ENCODE assay signal across 7 cellular contexts in genomic region chr9:127520941-127521918, GRCh38.
DNase-seq lines count a peak whose midpoint lies in the region; ATAC-seq and TF ChIP-seq lines count a peak whose summit lies in the region.

No MANE protein-coding gene starts in this region.

- H3K27me3 ChIP-seq in Peyer's patch (no peaks in the 10 kb centered on the region), muscle layer of colon (ENCODE audit: control insufficient read depth in 1 of 2, insufficient read depth in 2 of 2, low read length in 2 of 2) (no peaks in the 10 kb centered on the region), uterus (no peaks in the 10 kb centered on the region)

- H3K4me3 ChIP-seq in Peyer's patch: no peak overlapping the region
- H3K4me3 ChIP-seq in muscle layer of colon (ENCODE audit: low read depth in 1 of 2, low read length in 2 of 2): peak overlapping the region in 1 of 2 donors; percentile 27
- H3K4me3 ChIP-seq in uterus: no peak overlapping the region

- peaks cover 0 to 30% (median 5%) of the 10 kb centered on the region in 4 donors for H3K4me1 ChIP-seq in Peyer's patch
- H3K4me1 ChIP-seq in muscle layer of colon (ENCODE audit: insufficient read depth, low read length): peaks cover 40% of the 10 kb centered on the region
- peaks cover 0 to 19% of the 10 kb centered on the region in 2 donors for H3K4me1 ChIP-seq in uterus

- H3K9me3 ChIP-seq in Peyer's patch: peaks cover 0 to 15% (median 0%) of the 10 kb centered on the region in 4 donors
- H3K9me3 ChIP-seq in muscle layer of colon (ENCODE audit: low read length): peaks cover 10% of the 10 kb centered on the region
- peaks cover 0 to 3% of the 10 kb centered on the region in 2 donors for H3K9me3 ChIP-seq in uterus

- DNase-seq in Peyer's patch: no peak
- peak; percentile 64 for DNase-seq in fibroblast of gingiva (ENCODE audit: low read depth)
- DNase-seq in uterus: no peak
- DNase-seq in ecto neural progenitor cell (ENCODE audit: low spot score): no peak
- DNase-seq in NCI-H82 treated with DMSO at 0.1 percent for 48 hours (lab: John Stamatoyannopoulos, UW; ENCODE audit: unreplicated experiment): no peak

- no peak for TF ChIP-seq POLR2A in Peyer's patch (IDR thresholded peaks at IDR 0.05)
- no peak for TF ChIP-seq POLR2A in uterus (IDR thresholded peaks at IDR 0.05)

- TF ChIP-seq CTCF in Peyer's patch (IDR thresholded peaks at IDR 0.05) (no peak), uterus (IDR thresholded peaks at IDR 0.05) (no peak)

- H3K9ac ChIP-seq in muscle layer of colon (ENCODE audit: low read length): no peak overlapping the region

- intact Hi-C loops in uterus (cut with DNase I; ENCODE audit: low total_unique reads): no loop called here

- ATAC-seq in GM21367 (IDR thresholded peaks at IDR 0.05; ENCODE audit: unreplicated experiment): no peak

- H3K36me3 ChIP-seq in Peyer's patch (peaks cover 0 to 79% (median 0%) of the 10 kb centered on the region in 3 donors), muscle layer of colon (ENCODE audit: insufficient read depth, low read length) (peaks cover 44% of the 10 kb centered on the region), uterus (no peaks in the 10 kb centered on the region)

- peak overlapping the region; percentile 47 to 82 (median 69) for H3K27ac ChIP-seq in Peyer's patch
- peak overlapping the region; percentile 66 for H3K27ac ChIP-seq in muscle layer of colon (ENCODE audit: low read depth, low read length)
- H3K27ac ChIP-seq in uterus: peak overlapping the region; percentile 79 to 83
